ENCODE assay signal across 31 cellular contexts in genomic region chr10:72221278-72221677, GRCh38.
"Had no signal": no experiment of that assay in that cellular context is flagged by ENCODE, and none has a peak within 500 bp of the region (broad histone marks: within the 10 kb centered on the region; RNA-seq: fewer than 3 reads in every experiment).

No MANE protein-coding gene starts in this region.

- ATAC-seq: activated CD8-positive, alpha-beta memory T cell treated with anti-CD3 and anti-CD28 coated beads, Interleukin-2, amount 10 ng/mL, durations not matched to agents 7 days and 5 days; activated T-cell treated with anti-CD3 and anti-CD28 coated beads, Interleukin-2, amount 50 U/mL, for 72 hours; activated T-helper 17 cell treated with anti-CD3 and anti-CD28 coated beads, Interleukin-2, amount 50 U/mL, for 72 hours; body of pancreas; PC-3 had no signal

- H3K9me3 ChIP-seq: body of pancreas, breast epithelium, SJCRH30 had no signal

- H3K27me3 ChIP-seq: body of pancreas, breast epithelium, SJCRH30 had no signal

- H3K27ac ChIP-seq: breast epithelium, KMS-11, SJCRH30, SK-N-MC, WERI-Rb-1 had no signal

- H3K36me3 ChIP-seq: breast epithelium had no signal

- DNase-seq: activated CD4-positive, alpha-beta memory T cell treated with anti-CD3 and anti-CD28 coated beads, Interleukin-2, amount 10 ng/mL, durations not matched to agents 7 days and 5 days; activated CD4-positive, alpha-beta T cell treated with anti-CD3 and anti-CD28 coated beads for 1 hour; activated CD4-positive, alpha-beta T cell treated with anti-CD3 and anti-CD28 coated beads for 48 hours; activated CD4-positive, CD25-positive, alpha-beta regulatory T cell; activated CD8-positive, alpha-beta memory T cell treated with anti-CD3 and anti-CD28 coated beads for 24 hours; activated CD8-positive, alpha-beta memory T cell treated with anti-CD3 and anti-CD28 coated beads, Interleukin-2, amount 10 ng/mL, durations not matched to agents 7 days and 5 days; activated CD8-positive, alpha-beta memory T cell treated with anti-CD3 and anti-CD28 coated beads, Interleukin-2, amount 50 U/mL, for 48 hours; activated naive CD4-positive, alpha-beta T cell; activated naive CD4-positive, alpha-beta T cell treated with anti-CD3 and anti-CD28 coated beads, Interleukin-2, amount 50 U/mL, for 16 hours; activated naive CD8-positive, alpha-beta T cell treated with anti-CD3 and anti-CD28 coated beads for 36 hours; activated T-cell treated with anti-CD3 and anti-CD28 coated beads, Interleukin-2, amount 50 U/mL, for 72 hours; amygdala; body of pancreas; MM.1S; MV-4-11; NCI-H1092; NCI-H1436 treated with DMSO at 0.1 percent for 48 hours; NCI-H1694 treated with DMSO at 0.1 percent for 48 hours; NCI-H2029; NCI-H345; NCI-H524 treated with DMSO at 0.1 percent for 48 hours; NK-92 treated with Interleukin-12 subunit alpha and Interleukin-12 subunit beta, amount 100 ng/mL, for 24 hours; PC-3; SHP77; SJCRH30; T1000; WERI-Rb-1 had no signal

- H3K4me3 ChIP-seq: body of pancreas, breast epithelium, SJCRH30, SK-N-MC had no signal

- H3K4me1 ChIP-seq: SJCRH30 had no signal
